8 cellular contexts compared by ENCODE assay signal in the genomic region with DNA sequence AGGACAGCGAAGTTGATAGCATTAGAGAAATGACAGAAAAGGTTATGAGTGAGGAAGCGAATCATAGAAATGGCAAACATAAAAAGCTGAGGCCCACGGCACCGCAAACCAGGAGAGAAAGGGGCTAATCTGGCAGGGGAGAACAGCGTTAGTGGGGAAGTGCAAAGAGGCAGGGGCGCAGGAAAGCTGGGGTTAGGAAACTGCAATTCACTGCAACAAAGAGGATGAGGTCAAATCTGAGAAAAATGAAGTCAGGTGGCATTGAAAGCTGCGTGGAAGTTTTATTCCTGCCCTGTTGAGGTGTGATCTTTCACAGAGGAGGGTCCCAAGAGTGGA. TPM values are rescaled to one million over a fixed set of nuclear protein-coding genes. Genes with fewer than 3 reads are reported as not detected.
A peak's percentile ranks its signal among the peaks of the same experiment; 100 is the strongest.
DNase-seq lines count a peak whose midpoint lies in the region; ATAC-seq and TF ChIP-seq lines count a peak whose summit lies in the region.

No MANE protein-coding gene starts in this region.

- CTCF ChIA-PET in Panc1 (lab: Charles Lee) = no interaction called here

- peak overlapping the region; percentile 99 for H3K27ac ChIP-seq in Panc1 (ENCODE audit: low read length)

- BruUV-seq in Panc1 (replicated peaks; lab: Mats Ljungman, UMichigan) = no TSS peak

- peak overlapping the region; percentile 93 to 98 for H3K4me3 ChIP-seq in Panc1 (ENCODE audit: low read depth in 2 of 2, low read length in 2 of 2)

- POLR2A ChIA-PET in Panc1 (lab: Charles Lee) = no interaction called here

- peak; percentile 17 for ATAC-seq in Panc1

- H3K36me3 Mint-ChIP-seq in endothelial cell (ENCODE audit: low read depth, unreplicated experiment) (peaks cover 6% of the 10 kb centered on the region), nephron progenitor cell (ENCODE audit: low read depth) (peaks cover 23% of the 10 kb centered on the region)

- H3K27me3 Mint-ChIP-seq in endothelial cell (ENCODE audit: unreplicated experiment) (peaks cover 11% of the 10 kb centered on the region), nephron progenitor cell (ENCODE audit: low read depth, poor library complexity) (peaks cover 3% of the 10 kb centered on the region)

- H3K4me1 Mint-ChIP-seq in endothelial cell (ENCODE audit: unreplicated experiment) (peaks cover 20% of the 10 kb centered on the region), nephron progenitor cell (peaks cover 43% of the 10 kb centered on the region)

- peak overlapping the region; percentile 100 for H3K27ac Mint-ChIP-seq in endothelial cell (ENCODE audit: unreplicated experiment)
- peak overlapping the region; percentile 99 for H3K27ac Mint-ChIP-seq in nephron progenitor cell

- no peaks in the 10 kb centered on the region for H3K27me3 ChIP-seq in Panc1 (ENCODE audit: control insufficient read depth, insufficient read depth, low read length)

- TF ChIP-seq CTCF in Panc1 (IDR thresholded peaks at IDR 0.05) = no peak
- no peak for TF ChIP-seq CTCF in endothelial cell (IDR thresholded peaks at IDR 0.05; ENCODE audit: unreplicated experiment)
- TF ChIP-seq CTCF in nephron progenitor cell (IDR thresholded peaks at IDR 0.05) = no peak

- in situ Hi-C loops in Panc1 (cut with HindIII; ENCODE audit: low pct_unique_long_range_greater_than_20kb, low sequenced_read_pairs) = no loop called here

- H3K4me3 Mint-ChIP-seq in endothelial cell (ENCODE audit: unreplicated experiment) (peak overlapping the region; percentile 98), nephron progenitor cell (peak overlapping the region; percentile 92)

- H3K36me3 ChIP-seq in Panc1 (ENCODE audit: control insufficient read depth, insufficient read depth, low read length) = no peaks in the 10 kb centered on the region; the same call in 1 of the 2 replicates

- DNase-seq in stimulated activated CD4-positive, alpha-beta T cell treated with anti-CD3 and anti-CD28 coated beads, Interleukin-12 subunit alpha, Interleukin-12 subunit beta, amount 100 ng/mL, for 4 hours = peak; percentile 2
- DNase-seq in stimulated activated CD4-positive, alpha-beta T cell treated with anti-CD3 and anti-CD28 coated beads, Interleukin-4, amount 100 ng/mL, for 1 hour = no peak
- no peak for DNase-seq in Panc1 (ENCODE audit: low read depth, low spot score)
- DNase-seq in endothelial cell (ENCODE audit: low spot score) = no peak
- DNase-seq in nephron progenitor cell = no peak
- no peak for DNase-seq in NK-92 (lab: John Stamatoyannopoulos, UW; ENCODE audit: unreplicated experiment)
- no peak for DNase-seq in NCI-H446 treated with DMSO at 0.1 percent for 48 hours (lab: John Stamatoyannopoulos, UW)
- DNase-seq in activated effector memory CD4-positive, alpha-beta T cell treated with anti-CD3 and anti-CD28 coated beads, Interleukin-2, amount 50 U/mL, for 16 hours = no peak

- intact Hi-C loops in Panc1 (cut with micrococcal nuclease; ENCODE audit: unreplicated experiment) = no loop called here

- no peaks in the 10 kb centered on the region for H3K9me3 ChIP-seq in Panc1 (ENCODE audit: control insufficient read depth, insufficient read depth, low read depth, low read length)

- no peaks in the 10 kb centered on the region for H3K9me3 Mint-ChIP-seq in endothelial cell (ENCODE audit: unreplicated experiment)
- peaks cover 4% of the 10 kb centered on the region for H3K9me3 Mint-ChIP-seq in nephron progenitor cell

- peaks cover 11% of the 10 kb centered on the region for H3K4me1 ChIP-seq in Panc1 (ENCODE audit: control insufficient read depth, insufficient read depth, low read length)

RNA-seq across cellular contexts. Expression of gene ABI2, which starts 0.6 kb away (rescaled TPM):
- total RNA-seq in Panc1 (2021; ENCODE audit: unreplicated experiment) = 72.2 TPM
- 52.1 TPM for polyA plus RNA-seq in Panc1 (2012; ENCODE audit: insufficient read length)
- 101 TPM for total RNA-seq in endothelial cell (ENCODE audit: unreplicated experiment)
